In the genomic region with DNA sequence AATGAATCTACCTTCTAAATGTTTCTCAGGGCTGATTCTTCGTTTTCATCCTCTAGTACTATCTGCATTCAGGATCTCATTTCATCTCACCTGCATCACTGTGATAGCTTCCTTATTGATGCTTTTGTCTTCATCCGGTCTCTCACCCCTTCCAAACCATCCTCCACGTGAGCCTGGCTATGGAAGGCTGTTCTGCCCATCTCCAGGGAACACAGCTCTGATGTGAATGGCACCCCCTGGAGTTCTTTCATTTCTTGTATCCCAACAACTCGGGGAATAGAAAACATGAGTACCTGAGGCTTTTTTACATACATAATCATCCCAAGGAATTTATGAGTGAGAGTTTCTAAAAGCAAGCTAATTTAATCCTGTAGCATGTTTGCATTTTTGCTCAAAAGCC, we compare ENCODE assay signal across 18 cellular contexts. TPM values are rescaled to one million over a fixed set of nuclear protein-coding genes. Genes with fewer than 3 reads are reported as not detected.
DNase-seq lines count a peak whose midpoint lies in the region; ATAC-seq and TF ChIP-seq lines count a peak whose summit lies in the region.
"Had no signal": no experiment of that assay in that cellular context is flagged by ENCODE, and none has a peak within 500 bp of the region (broad histone marks: within the 10 kb centered on the region; RNA-seq: fewer than 3 reads in every experiment).

No MANE protein-coding gene starts in this region.

- H3K23ac ChIP-seq in H9 (ENCODE audit: insufficient read length, low read depth, low read length) = no peak overlapping the region

- TF ChIP-seq POLR2A in stomach (IDR thresholded peaks at IDR 0.05) = no peak

- H2BK120ac ChIP-seq in H9 (ENCODE audit: low read depth, low read length, poor library complexity, severe bottlenecking) = no peak overlapping the region

- H3K79me2 ChIP-seq in H9 (ENCODE audit: insufficient read depth, low read length) = no peaks in the 10 kb centered on the region; the same call in 1 of the 2 replicates

- no peak overlapping the region for H3K4ac ChIP-seq in H9 (ENCODE audit: low read depth, low read length)

- H2BK12ac ChIP-seq in H9 (ENCODE audit: insufficient read length, low read depth, low read length) = no peak overlapping the region

- H3K27me3 ChIP-seq in H9 (ENCODE audit: insufficient read depth, low read length) (no peaks in the 10 kb centered on the region), brain microvascular endothelial cell (replicated peaks) (no peaks in the 10 kb centered on the region), stomach (no peaks in the 10 kb centered on the region)
- H3K27me3 ChIP-seq: BE2C had no signal

- no peak overlapping the region for H3K56ac ChIP-seq in H9 (ENCODE audit: insufficient read length, low read depth, low read length)

- no peak overlapping the region for H3K14ac ChIP-seq in H9 (ENCODE audit: insufficient read depth, low read length)

- H3K9me3 ChIP-seq in H9 (ENCODE audit: control insufficient read depth, low read depth, low read length) (no peaks in the 10 kb centered on the region), stomach (peaks cover 0 to 5% (median 2%) of the 10 kb centered on the region in 4 donors)
- H3K9me3 ChIP-seq: BE2C had no signal

- 0 out of 3 replicates have a peak, but pooled peaks have one; percentile 8 for TF ChIP-seq CTCF in H9 (conservative IDR thresholded peaks at IDR 0.05)
- peak; percentile 15 for TF ChIP-seq CTCF in brain microvascular endothelial cell (IDR thresholded peaks at IDR 0.05; ENCODE audit: low read depth, low read length, missing control alignments)
- TF ChIP-seq CTCF in nephron (IDR thresholded peaks at IDR 0.05; ENCODE audit: unreplicated experiment in 3 of 3) = no peak
- TF ChIP-seq CTCF in stomach (IDR thresholded peaks at IDR 0.05) = no peak

- H3K4me3 ChIP-seq in brain microvascular endothelial cell (ENCODE audit: low read depth, low read length) (no peak overlapping the region), stomach (no peak overlapping the region)
- H3K4me3 ChIP-seq: GM23248 had no signal

- no CpG with 5 or more reads among the region's 4 CpGs for WGBS in H9 (ENCODE audit: extremely low coverage, insufficient read length, low lambda C conversion rate)
- 60 to 70% (median 64%) methylated on average over 4 of the region's 4 CpGs for WGBS in stomach, 5 donors

- no peaks in the 10 kb centered on the region for H4K20me1 ChIP-seq in H9 (ENCODE audit: control insufficient read depth, insufficient read depth, insufficient read length)

- H3K27ac ChIP-seq in H9 (ENCODE audit: insufficient read length, low read depth, low read length) (no peak overlapping the region), brain microvascular endothelial cell (no peak overlapping the region), stomach (no peak overlapping the region)
- H3K27ac ChIP-seq: GM23248 had no signal

- H4K91ac ChIP-seq in H9 (ENCODE audit: insufficient read length, low read depth, low read length) = no peak overlapping the region

- H3K4me3 Mint-ChIP-seq in H9 (peak overlapping the region in 1 of 2 experiments; percentile 2; a peak in 1 of 5 replicates), nephron (no peak overlapping the region)
- H3K4me3 Mint-ChIP-seq: CD4-positive, CD25-positive, alpha-beta regulatory T cell; CD8-positive, alpha-beta memory T cell; IgD-negative memory B cell had no signal

- TF ChIP-seq EP300 in stomach (IDR thresholded peaks at IDR 0.05) = no peak

- no peak for DNase-seq in H9
- DNase-seq in brain microvascular endothelial cell = no peak
- no peak for DNase-seq in stomach
- DNase-seq in NCI-H187 (lab: John Stamatoyannopoulos, UW) = no peak
- DNase-seq: ACHN; BE2C; C1 segment of cervical spinal cord; CD4-positive, CD25-positive, alpha-beta regulatory T cell; CD8-positive, alpha-beta memory T cell; COR-L47; DMS 273 treated with DMSO at 0.1 percent for 48 hours; DMS53; DND-41; GM23248 had no signal

- no peak overlapping the region for H4K8ac ChIP-seq in H9 (replicated peaks; ENCODE audit: insufficient read length, low read depth, low read length)

- H3K9ac ChIP-seq in H9 (ENCODE audit: extremely low read depth, insufficient read length, low read length) = no peak overlapping the region
- H3K9ac ChIP-seq: GM23248 had no signal

- H2BK20ac ChIP-seq in H9 (ENCODE audit: low read depth, low read length, poor library complexity, severe bottlenecking) = no peak overlapping the region

- H3K79me1 ChIP-seq in H9 (ENCODE audit: insufficient read depth, low read depth, low read length, poor library complexity, severe bottlenecking) = peaks cover 6% of the 10 kb centered on the region

- H3K27me3 Mint-ChIP-seq in H9 (ENCODE audit: low read depth) (no peaks in the 10 kb centered on the region), nephron (ENCODE audit: low read depth) (no peaks in the 10 kb centered on the region)
- H3K27me3 Mint-ChIP-seq: CD4-positive, CD25-positive, alpha-beta regulatory T cell; IgD-negative memory B cell had no signal

- no peaks in the 10 kb centered on the region for H3K23me2 ChIP-seq in H9 (ENCODE audit: insufficient read length, low read depth, low read length, poor library complexity, severe bottlenecking)

- no peak overlapping the region for H2AK5ac ChIP-seq in H9 (ENCODE audit: insufficient read length, low read length)

- intact Hi-C loops in stomach (cut with DNase I; ENCODE audit: low total_unique reads) = no loop called here

- peaks cover 3% of the 10 kb centered on the region; the same call in 1 of the 2 replicates for H3K4me1 ChIP-seq in H9 (ENCODE audit: insufficient read depth, low read length)
- H3K4me1 ChIP-seq in stomach = no peaks in the 10 kb centered on the region
- H3K4me1 ChIP-seq: BE2C had no signal

- no peak overlapping the region for H2BK5ac ChIP-seq in H9 (ENCODE audit: insufficient read length, low read length)

- peaks cover 18 to 28% of the 10 kb centered on the region in 2 experiments for H3K4me1 Mint-ChIP-seq in H9
- no peaks in the 10 kb centered on the region for H3K4me1 Mint-ChIP-seq in nephron
- H3K4me1 Mint-ChIP-seq: CD4-positive, CD25-positive, alpha-beta regulatory T cell; CD8-positive, alpha-beta memory T cell; IgD-negative memory B cell had no signal

- H3K4me2 ChIP-seq in H9 (ENCODE audit: insufficient read depth, insufficient read length, low read length) = no peak overlapping the region

- ATAC-seq in HG03159 (IDR thresholded peaks at IDR 0.05; ENCODE audit: unreplicated experiment) = no peak
- ATAC-seq: HepG2 had no signal

- no peak overlapping the region for H3K18ac ChIP-seq in H9 (ENCODE audit: insufficient read length, low read depth, low read length)

- no peak overlapping the region for H2BK15ac ChIP-seq in H9 (ENCODE audit: low read depth, low read length)

- no peaks in the 10 kb centered on the region for H3K36me3 ChIP-seq in brain microvascular endothelial cell (replicated peaks)
- H3K36me3 ChIP-seq in stomach = no peaks in the 10 kb centered on the region
- H3K36me3 ChIP-seq: BE2C had no signal

- no peak overlapping the region for H2AFZ ChIP-seq in H9 (ENCODE audit: low read length)
- H2AFZ ChIP-seq: GM23248 had no signal

- in situ Hi-C loops in brain microvascular endothelial cell (cut with HindIII; ENCODE audit: low pct_ligation_motif_present, low sequenced_read_pairs) = no loop called here

- no peak overlapping the region for H3T11ph ChIP-seq in H9 (ENCODE audit: low read length)

- H3K27ac Mint-ChIP-seq in H9 = peak overlapping the region in 2 of 3 experiments; percentile 0 to 2; a peak in 1 of 7 replicates
- peak overlapping the region; percentile 2 to 36 (median 10) for H3K27ac Mint-ChIP-seq in nephron
- H3K27ac Mint-ChIP-seq: CD4-positive, CD25-positive, alpha-beta regulatory T cell; CD8-positive, alpha-beta memory T cell; IgD-negative memory B cell had no signal

- no peak overlapping the region for H4K5ac ChIP-seq in H9 (ENCODE audit: insufficient read length, low read depth, low read length)

- H3K36me3 Mint-ChIP-seq in H9 (ENCODE audit: insufficient read depth in 1 of 3, low read depth in 3 of 3) = peaks cover 50 to 60% (median 51%) of the 10 kb centered on the region in 3 experiments
- peaks cover 4% of the 10 kb centered on the region for H3K36me3 Mint-ChIP-seq in nephron (ENCODE audit: low read depth)
- H3K36me3 Mint-ChIP-seq: CD4-positive, CD25-positive, alpha-beta regulatory T cell; CD8-positive, alpha-beta memory T cell; IgD-negative memory B cell had no signal

- H3K9me3 Mint-ChIP-seq in H9 (0 out of 5 replicates have a peak, but pooled peaks cover 0 to 3% of the 10 kb centered on the region in 2 experiments), nephron (peaks cover 5% of the 10 kb centered on the region)
- H3K9me3 Mint-ChIP-seq: CD8-positive, alpha-beta memory T cell had no signal

RNA-seq across cellular contexts. Expression of a gene that starts 8.8 kb away (rescaled TPM):
- total RNA-seq in H9 (2021) (796 and 821 TPM in 2 replicates), stomach (1 to 10 TPM in 1 of 5 donors, not detected in 4; 1.8 TPM)
- not detected for polyA plus RNA-seq in stomach
- total RNA-seq: GM23248, HepG2 had no signal
- polyA plus RNA-seq: CD4-positive, CD25-positive, alpha-beta regulatory T cell; CD8-positive, alpha-beta memory T cell; HepG2; IgD-negative memory B cell had no signal

RNA-seq across cellular contexts. Expression of a gene that starts 29.8 kb away (rescaled TPM):
- 3.1 and 3.2 TPM in 2 replicates for total RNA-seq in H9 (2021)
- not detected for total RNA-seq in stomach
- polyA plus RNA-seq in stomach = not detected
- total RNA-seq: CD4-positive, CD25-positive, alpha-beta regulatory T cell; CD8-positive, alpha-beta memory T cell; GM23248; HepG2 had no signal
- polyA plus RNA-seq: CD4-positive, CD25-positive, alpha-beta regulatory T cell; CD8-positive, alpha-beta memory T cell; GM23248; HepG2; IgD-negative memory B cell had no signal

Comparison
In these comparisons a context has a peak if more than half of its experiments do, and no peak if none do; other contexts are left out.
1. CTCF ChIP-seq: peak in H9 (single experiment) and brain microvascular endothelial cell (single experiment); none in nephron (0 of 3) and stomach (0 of 7).
2. RNA of a gene that starts 8.8 kb away (total RNA-seq): 796 to 821 TPM in H9; 1.8 TPM in stomach; every median in the first group is over 100 times any median in the second.